1 cellular context compared by ENCODE assay signal in the genomic region with DNA sequence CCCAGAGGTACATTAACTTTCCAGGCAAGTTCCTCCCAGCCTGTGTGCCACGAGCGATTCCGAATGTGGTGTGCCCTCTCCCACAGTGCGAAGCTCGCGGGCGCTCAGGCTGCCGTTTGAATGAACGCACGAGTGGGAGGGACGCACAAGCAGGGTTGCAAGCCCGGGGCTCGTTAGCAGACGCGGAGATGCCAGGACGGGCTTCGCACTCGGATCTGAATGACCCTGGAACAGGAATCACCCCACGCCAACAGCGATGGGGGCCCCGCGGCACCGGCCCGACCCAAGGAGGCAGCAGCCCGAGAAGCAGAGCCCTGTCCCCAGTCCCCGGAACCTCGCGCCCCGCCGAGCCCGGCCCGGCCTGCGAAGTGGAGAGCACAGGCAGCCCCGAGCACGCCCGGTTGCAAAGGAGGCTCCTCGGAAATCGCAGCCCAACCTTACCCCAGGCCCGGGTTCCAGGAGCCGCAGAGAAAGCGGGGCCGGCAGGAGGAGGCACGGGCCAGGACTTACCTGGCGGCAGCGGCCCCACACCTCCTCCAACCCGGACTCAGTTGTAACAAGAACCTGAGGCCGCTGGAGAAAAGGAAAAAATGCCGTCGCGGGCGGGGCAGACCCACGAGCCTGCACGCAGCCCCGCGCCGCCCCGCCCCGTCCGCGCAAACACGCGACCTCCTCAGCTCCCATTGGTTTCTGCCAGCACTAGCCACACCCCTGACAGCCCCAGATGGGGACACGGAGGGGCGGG.
TF ChIP-seq lines count a peak whose summit lies in the region.

Gene SLC25A30, minus strand, starts transcription at position 584 of the 745 bp plus-strand sequence. CDS start 6,948 bp downstream, outside the sequence.

TF ChIP-seq in HepG2, 621 proteins besides CTCF, POLR2A, EP300 and RAD21 (continued from another document and continues in another):
- TF ChIP-seq, protein P1, sequence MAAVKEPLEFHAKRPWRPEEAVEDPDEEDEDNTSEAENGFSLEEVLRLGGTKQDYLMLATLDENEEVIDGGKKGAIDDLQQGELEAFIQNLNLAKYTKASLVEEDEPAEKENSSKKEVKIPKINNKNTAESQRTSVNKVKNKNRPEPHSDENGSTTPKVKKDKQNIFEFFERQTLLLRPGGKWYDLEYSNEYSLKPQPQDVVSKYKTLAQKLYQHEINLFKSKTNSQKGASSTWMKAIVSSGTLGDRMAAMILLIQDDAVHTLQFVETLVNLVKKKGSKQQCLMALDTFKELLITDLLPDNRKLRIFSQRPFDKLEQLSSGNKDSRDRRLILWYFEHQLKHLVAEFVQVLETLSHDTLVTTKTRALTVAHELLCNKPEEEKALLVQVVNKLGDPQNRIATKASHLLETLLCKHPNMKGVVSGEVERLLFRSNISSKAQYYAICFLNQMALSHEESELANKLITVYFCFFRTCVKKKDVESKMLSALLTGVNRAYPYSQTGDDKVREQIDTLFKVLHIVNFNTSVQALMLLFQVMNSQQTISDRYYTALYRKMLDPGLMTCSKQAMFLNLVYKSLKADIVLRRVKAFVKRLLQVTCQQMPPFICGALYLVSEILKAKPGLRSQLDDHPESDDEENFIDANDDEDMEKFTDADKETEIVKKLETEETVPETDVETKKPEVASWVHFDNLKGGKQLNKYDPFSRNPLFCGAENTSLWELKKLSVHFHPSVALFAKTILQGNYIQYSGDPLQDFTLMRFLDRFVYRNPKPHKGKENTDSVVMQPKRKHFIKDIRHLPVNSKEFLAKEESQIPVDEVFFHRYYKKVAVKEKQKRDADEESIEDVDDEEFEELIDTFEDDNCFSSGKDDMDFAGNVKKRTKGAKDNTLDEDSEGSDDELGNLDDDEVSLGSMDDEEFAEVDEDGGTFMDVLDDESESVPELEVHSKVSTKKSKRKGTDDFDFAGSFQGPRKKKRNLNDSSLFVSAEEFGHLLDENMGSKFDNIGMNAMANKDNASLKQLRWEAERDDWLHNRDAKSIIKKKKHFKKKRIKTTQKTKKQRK (IDR thresholded peaks at IDR 0.05; ENCODE audit: low read length) = no peak
- TF ChIP-seq, protein P2, sequence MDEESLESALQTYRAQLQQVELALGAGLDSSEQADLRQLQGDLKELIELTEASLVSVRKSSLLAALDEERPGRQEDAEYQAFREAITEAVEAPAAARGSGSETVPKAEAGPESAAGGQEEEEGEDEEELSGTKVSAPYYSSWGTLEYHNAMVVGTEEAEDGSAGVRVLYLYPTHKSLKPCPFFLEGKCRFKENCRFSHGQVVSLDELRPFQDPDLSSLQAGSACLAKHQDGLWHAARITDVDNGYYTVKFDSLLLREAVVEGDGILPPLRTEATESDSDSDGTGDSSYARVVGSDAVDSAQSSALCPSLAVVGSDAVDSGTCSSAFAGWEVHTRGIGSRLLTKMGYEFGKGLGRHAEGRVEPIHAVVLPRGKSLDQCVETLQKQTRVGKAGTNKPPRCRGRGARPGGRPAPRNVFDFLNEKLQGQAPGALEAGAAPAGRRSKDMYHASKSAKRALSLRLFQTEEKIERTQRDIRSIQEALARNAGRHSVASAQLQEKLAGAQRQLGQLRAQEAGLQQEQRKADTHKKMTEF (CRISPR knock-in tag; IDR thresholded peaks at IDR 0.05) = peak; percentile 40; the same call in 1 of the 2 replicates
- peak; percentile 85 for TF ChIP-seq ZNF501 (CRISPR knock-in tag; IDR thresholded peaks at IDR 0.05)
- peak; percentile 24; the same call in 1 of the 2 replicates for TF ChIP-seq ZNF558 (CRISPR knock-in tag; IDR thresholded peaks at IDR 0.05; ENCODE audit: borderline replicate concordance)
- no peak for TF ChIP-seq ZBTB8A (CRISPR knock-in tag; IDR thresholded peaks at IDR 0.05; ENCODE audit: borderline replicate concordance, low read depth)
- TF ChIP-seq REPIN1 (CRISPR knock-in tag; IDR thresholded peaks at IDR 0.05; ENCODE audit: borderline replicate concordance, low read depth) = no peak
- TF ChIP-seq, protein P3, sequence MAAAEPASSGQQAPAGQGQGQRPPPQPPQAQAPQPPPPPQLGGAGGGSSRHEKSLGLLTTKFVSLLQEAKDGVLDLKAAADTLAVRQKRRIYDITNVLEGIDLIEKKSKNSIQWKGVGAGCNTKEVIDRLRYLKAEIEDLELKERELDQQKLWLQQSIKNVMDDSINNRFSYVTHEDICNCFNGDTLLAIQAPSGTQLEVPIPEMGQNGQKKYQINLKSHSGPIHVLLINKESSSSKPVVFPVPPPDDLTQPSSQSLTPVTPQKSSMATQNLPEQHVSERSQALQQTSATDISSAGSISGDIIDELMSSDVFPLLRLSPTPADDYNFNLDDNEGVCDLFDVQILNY (CRISPR knock-in tag; conservative IDR thresholded peaks at IDR 0.05) = no peak
- TF ChIP-seq ZNF317 (CRISPR knock-in tag; IDR thresholded peaks at IDR 0.05) = peak; percentile 83; the same call in 1 of the 2 replicates
- no peak; the same call in 1 of the 2 replicates for TF ChIP-seq KDM4B (CRISPR knock-in tag; IDR thresholded peaks at IDR 0.05)
- TF ChIP-seq, protein P4, sequence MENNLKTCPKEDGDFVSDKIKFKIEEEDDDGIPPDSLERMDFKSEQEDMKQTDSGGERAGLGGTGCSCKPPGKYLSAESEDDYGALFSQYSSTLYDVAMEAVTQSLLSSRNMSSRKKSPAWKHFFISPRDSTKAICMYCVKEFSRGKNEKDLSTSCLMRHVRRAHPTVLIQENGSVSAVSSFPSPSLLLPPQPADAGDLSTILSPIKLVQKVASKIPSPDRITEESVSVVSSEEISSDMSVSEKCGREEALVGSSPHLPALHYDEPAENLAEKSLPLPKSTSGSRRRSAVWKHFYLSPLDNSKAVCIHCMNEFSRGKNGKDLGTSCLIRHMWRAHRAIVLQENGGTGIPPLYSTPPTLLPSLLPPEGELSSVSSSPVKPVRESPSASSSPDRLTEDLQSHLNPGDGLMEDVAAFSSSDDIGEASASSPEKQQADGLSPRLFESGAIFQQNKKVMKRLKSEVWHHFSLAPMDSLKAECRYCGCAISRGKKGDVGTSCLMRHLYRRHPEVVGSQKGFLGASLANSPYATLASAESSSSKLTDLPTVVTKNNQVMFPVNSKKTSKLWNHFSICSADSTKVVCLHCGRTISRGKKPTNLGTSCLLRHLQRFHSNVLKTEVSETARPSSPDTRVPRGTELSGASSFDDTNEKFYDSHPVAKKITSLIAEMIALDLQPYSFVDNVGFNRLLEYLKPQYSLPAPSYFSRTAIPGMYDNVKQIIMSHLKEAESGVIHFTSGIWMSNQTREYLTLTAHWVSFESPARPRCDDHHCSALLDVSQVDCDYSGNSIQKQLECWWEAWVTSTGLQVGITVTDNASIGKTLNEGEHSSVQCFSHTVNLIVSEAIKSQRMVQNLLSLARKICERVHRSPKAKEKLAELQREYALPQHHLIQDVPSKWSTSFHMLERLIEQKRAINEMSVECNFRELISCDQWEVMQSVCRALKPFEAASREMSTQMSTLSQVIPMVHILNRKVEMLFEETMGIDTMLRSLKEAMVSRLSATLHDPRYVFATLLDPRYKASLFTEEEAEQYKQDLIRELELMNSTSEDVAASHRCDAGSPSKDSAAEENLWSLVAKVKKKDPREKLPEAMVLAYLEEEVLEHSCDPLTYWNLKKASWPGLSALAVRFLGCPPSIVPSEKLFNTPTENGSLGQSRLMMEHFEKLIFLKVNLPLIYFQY (CRISPR knock-in tag; IDR thresholded peaks at IDR 0.05; ENCODE audit: borderline replicate concordance) = peak; percentile 15; the same call in 1 of the 2 replicates
- peak; percentile 70; the same call in 1 of the 2 replicates for TF ChIP-seq NKX3-1 (CRISPR knock-in tag; IDR thresholded peaks at IDR 0.05)
- TF ChIP-seq DNMT3B (CRISPR knock-in tag; conservative IDR thresholded peaks at IDR 0.05) = no peak
- TF ChIP-seq TAF1 (CRISPR knock-in tag; IDR thresholded peaks at IDR 0.05) = peak; percentile 89
- TF ChIP-seq SKI (IDR thresholded peaks at IDR 0.05; ENCODE audit: partially characterized antibody) = peak; percentile 18
- no peak for TF ChIP-seq ZNF770 (CRISPR knock-in tag; IDR thresholded peaks at IDR 0.05)
- TF ChIP-seq, protein P5, sequence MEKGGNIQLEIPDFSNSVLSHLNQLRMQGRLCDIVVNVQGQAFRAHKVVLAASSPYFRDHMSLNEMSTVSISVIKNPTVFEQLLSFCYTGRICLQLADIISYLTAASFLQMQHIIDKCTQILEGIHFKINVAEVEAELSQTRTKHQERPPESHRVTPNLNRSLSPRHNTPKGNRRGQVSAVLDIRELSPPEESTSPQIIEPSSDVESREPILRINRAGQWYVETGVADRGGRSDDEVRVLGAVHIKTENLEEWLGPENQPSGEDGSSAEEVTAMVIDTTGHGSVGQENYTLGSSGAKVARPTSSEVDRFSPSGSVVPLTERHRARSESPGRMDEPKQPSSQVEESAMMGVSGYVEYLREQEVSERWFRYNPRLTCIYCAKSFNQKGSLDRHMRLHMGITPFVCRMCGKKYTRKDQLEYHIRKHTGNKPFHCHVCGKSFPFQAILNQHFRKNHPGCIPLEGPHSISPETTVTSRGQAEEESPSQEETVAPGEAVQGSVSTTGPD (CRISPR knock-in tag; IDR thresholded peaks at IDR 0.05) = 0 out of 2 replicates have a peak, but pooled peaks have one; percentile 24
- TF ChIP-seq, protein P6, sequence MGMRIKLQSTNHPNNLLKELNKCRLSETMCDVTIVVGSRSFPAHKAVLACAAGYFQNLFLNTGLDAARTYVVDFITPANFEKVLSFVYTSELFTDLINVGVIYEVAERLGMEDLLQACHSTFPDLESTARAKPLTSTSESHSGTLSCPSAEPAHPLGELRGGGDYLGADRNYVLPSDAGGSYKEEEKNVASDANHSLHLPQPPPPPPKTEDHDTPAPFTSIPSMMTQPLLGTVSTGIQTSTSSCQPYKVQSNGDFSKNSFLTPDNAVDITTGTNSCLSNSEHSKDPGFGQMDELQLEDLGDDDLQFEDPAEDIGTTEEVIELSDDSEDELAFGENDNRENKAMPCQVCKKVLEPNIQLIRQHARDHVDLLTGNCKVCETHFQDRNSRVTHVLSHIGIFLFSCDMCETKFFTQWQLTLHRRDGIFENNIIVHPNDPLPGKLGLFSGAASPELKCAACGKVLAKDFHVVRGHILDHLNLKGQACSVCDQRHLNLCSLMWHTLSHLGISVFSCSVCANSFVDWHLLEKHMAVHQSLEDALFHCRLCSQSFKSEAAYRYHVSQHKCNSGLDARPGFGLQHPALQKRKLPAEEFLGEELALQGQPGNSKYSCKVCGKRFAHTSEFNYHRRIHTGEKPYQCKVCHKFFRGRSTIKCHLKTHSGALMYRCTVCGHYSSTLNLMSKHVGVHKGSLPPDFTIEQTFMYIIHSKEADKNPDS (CRISPR knock-in tag; IDR thresholded peaks at IDR 0.05) = peak; percentile 18; the same call in 1 of the 2 replicates
- TF ChIP-seq ZNF235 (CRISPR knock-in tag; IDR thresholded peaks at IDR 0.05; ENCODE audit: borderline replicate concordance) = no peak
- TF ChIP-seq, protein P7, sequence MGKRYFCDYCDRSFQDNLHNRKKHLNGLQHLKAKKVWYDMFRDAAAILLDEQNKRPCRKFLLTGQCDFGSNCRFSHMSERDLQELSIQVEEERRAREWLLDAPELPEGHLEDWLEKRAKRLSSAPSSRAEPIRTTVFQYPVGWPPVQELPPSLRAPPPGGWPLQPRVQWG (CRISPR knock-in tag; IDR thresholded peaks at IDR 0.05; ENCODE audit: borderline replicate concordance, low read depth) = no peak
- TF ChIP-seq THAP9 (CRISPR knock-in tag; IDR thresholded peaks at IDR 0.05; ENCODE audit: borderline replicate concordance) = no peak
- TF ChIP-seq ZNF264 (CRISPR knock-in tag; IDR thresholded peaks at IDR 0.05) = 0 out of 2 replicates have a peak, but pooled peaks have one; percentile 55
- TF ChIP-seq ZFAT (CRISPR knock-in tag; conservative IDR thresholded peaks at IDR 0.05) = 0 out of 2 replicates have a peak, but pooled peaks have one; percentile 66
- TF ChIP-seq, protein P8, sequence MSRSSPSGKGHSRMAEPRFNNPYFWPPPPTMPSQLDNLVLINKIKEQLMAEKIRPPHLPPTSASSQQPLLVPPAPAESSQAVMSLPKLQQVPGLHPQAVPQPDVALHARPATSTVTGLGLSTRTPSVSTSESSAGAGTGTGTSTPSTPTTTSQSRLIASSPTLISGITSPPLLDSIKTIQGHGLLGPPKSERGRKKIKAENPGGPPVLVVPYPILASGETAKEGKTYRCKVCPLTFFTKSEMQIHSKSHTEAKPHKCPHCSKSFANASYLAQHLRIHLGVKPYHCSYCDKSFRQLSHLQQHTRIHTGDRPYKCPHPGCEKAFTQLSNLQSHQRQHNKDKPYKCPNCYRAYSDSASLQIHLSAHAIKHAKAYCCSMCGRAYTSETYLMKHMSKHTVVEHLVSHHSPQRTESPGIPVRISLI (CRISPR knock-in tag; IDR thresholded peaks at IDR 0.05; ENCODE audit: borderline replicate concordance) = peak; percentile 68
- TF ChIP-seq ZNF670 (CRISPR knock-in tag; IDR thresholded peaks at IDR 0.05; ENCODE audit: borderline replicate concordance) = no peak
- peak; percentile 60; the same call in 1 of the 2 replicates for TF ChIP-seq MED13 (CRISPR knock-in tag; IDR thresholded peaks at IDR 0.05)
- no peak for TF ChIP-seq PHB2 (IDR thresholded peaks at IDR 0.05; ENCODE audit: partially characterized antibody)
- peak; percentile 82; the same call in 1 of the 2 replicates for TF ChIP-seq NFKB2 (CRISPR knock-in tag; IDR thresholded peaks at IDR 0.05; ENCODE audit: borderline replicate concordance)
- TF ChIP-seq MXI1 (IDR thresholded peaks at IDR 0.05; ENCODE audit: borderline replicate concordance, low read depth, low read length) = peak; percentile 60; the same call in 1 of the 3 replicates
- no peak for TF ChIP-seq ZNF550 (CRISPR knock-in tag; IDR thresholded peaks at IDR 0.05; ENCODE audit: borderline replicate concordance)
- TF ChIP-seq ZMYM3 (CRISPR knock-in tag; IDR thresholded peaks at IDR 0.05) = peak; percentile 20; the same call in 1 of the 2 replicates
